Comparison of ENCODE assay signal across 12 cellular contexts in the genomic region with DNA sequence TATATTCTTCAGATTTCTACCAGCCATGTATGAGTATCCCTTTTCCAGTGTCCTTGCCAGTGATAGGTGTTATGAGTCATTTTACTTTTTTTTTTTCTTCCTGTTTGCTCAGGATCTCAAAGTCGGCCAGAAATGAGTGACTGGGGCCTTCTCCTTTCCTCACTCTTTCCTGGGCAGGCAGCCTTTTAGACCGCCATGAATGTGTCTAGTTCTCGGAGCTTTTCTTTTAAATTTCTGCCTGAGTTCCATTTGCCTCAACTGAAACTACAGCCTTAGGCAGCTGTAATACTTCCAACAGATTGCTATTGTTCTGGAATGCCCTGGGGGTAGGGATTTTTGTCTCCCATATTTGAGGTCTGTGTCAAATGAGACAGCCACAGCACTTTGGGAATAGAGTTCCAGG.
DNase-seq lines count a peak whose midpoint lies in the region; ATAC-seq, FAIRE-seq and TF ChIP-seq lines count a peak whose summit lies in the region.
"Had no signal": no experiment of that assay in that cellular context is flagged by ENCODE, and none has a peak within 500 bp of the region (broad histone marks: within the 10 kb centered on the region; RNA-seq: fewer than 3 reads in every experiment).

No MANE protein-coding gene starts in this region.

- H3K27ac ChIP-seq in AG04450 (ENCODE audit: low read depth, low read length): peak overlapping the region; percentile 22
- no peak overlapping the region for H3K27ac ChIP-seq in IMR-90 (ENCODE audit: insufficient read depth, low read length)
- no peak overlapping the region for H3K27ac ChIP-seq in K562 (ENCODE audit: extremely low read depth, low read depth, low read length)
- H3K27ac ChIP-seq: BLaER1 had no signal

- WGBS in IMR-90 (ENCODE audit: extremely low coverage in 2 of 2, insufficient read length in 1 of 2), 2 experiments: no CpG with 5 or more reads among the region's 3 CpGs
- WGBS in K562 (ENCODE audit: insufficient coverage, low coverage, missing lambda C conversion rate): 85% methylated on average over 3 of the region's 3 CpGs

- no peak overlapping the region for H2AK5ac ChIP-seq in IMR-90 (ENCODE audit: low read depth, low read length)

- H3K9me3 ChIP-seq in AG04450 (ENCODE audit: control insufficient read depth, insufficient read depth, low read length) (no peaks in the 10 kb centered on the region), IMR-90 (ENCODE audit: control insufficient read depth, insufficient read depth, low read length) (no peaks in the 10 kb centered on the region), K562 (replicated peaks; ENCODE audit: control insufficient read depth, insufficient read depth, low read depth, low read length) (no peaks in the 10 kb centered on the region)
- H3K9me3 ChIP-seq: BLaER1 had no signal

- intact Hi-C loops in IMR-90 (cut with micrococcal nuclease): no loop called here
- intact Hi-C loops in K562 (cut with micrococcal nuclease): no loop called here

- H4K91ac ChIP-seq in IMR-90 (ENCODE audit: insufficient read depth, low read depth, low read length): no peak overlapping the region

- ATAC-seq in IMR-90 (ENCODE audit: low read depth) (peak; percentile 42), K562 (no peak), GM19397 (IDR thresholded peaks at IDR 0.05; ENCODE audit: unreplicated experiment) (no peak)

- no peak overlapping the region for H3K9ac ChIP-seq in IMR-90 (ENCODE audit: low read depth, low read length)
- H3K9ac ChIP-seq in K562 (ENCODE audit: insufficient read depth in 1 of 2, low read depth in 2 of 2, low read length in 2 of 2): no peak overlapping the region
- H3K9ac ChIP-seq: BLaER1 had no signal

- no peak overlapping the region for H3K23ac ChIP-seq in IMR-90 (ENCODE audit: low read depth, low read length)

- TF ChIP-seq CTCF in AG04450 (IDR thresholded peaks at IDR 0.05; ENCODE audit: low read depth, low read length) (no peak), IMR-90 (conservative IDR thresholded peaks at IDR 0.05; ENCODE audit: low read depth, low read length) (no peak), K562 (IDR thresholded peaks at IDR 0.05 in 2 of 3, conservative IDR thresholded peaks at IDR 0.05 in 1 of 3; ENCODE audit: insufficient read depth in 2 of 3, low read depth in 1 of 3, low read length in 3 of 3) (no peak), GM10266 (IDR thresholded peaks at IDR 0.05; ENCODE audit: control insufficient read depth, insufficient read depth, low read depth, missing control alignments) (no peak)

- H3K18ac ChIP-seq in IMR-90 (ENCODE audit: low read depth, low read length): 0 out of 2 replicates have a peak overlapping the region, but pooled peaks have one; percentile 41

- in situ Hi-C loops in IMR-90 (cut with MboI; ENCODE audit: low sequenced_read_pairs) (loop anchor here (10.0 kb wide), 1 partner anchor 433 kb away; no protein-coding TSS in a partner anchor), K562 (cut with MboI) (no loop called here)

- H4K5ac ChIP-seq in IMR-90 (ENCODE audit: low read depth, low read length): peak overlapping the region; percentile 16; the same call in 1 of the 2 replicates

- no peak for TF ChIP-seq RAD21 in IMR-90 (IDR thresholded peaks at IDR 0.05; ENCODE audit: low read length)
- no peak for TF ChIP-seq RAD21 in K562 (CRISPR knock-in tag; conservative IDR thresholded peaks at IDR 0.05 in 1 of 2, IDR thresholded peaks at IDR 0.05 in 1 of 2)

- TF ChIP-seq POLR2A in IMR-90 (IDR thresholded peaks at IDR 0.05; ENCODE audit: low read depth, low read length) (no peak), K562 (conservative IDR thresholded peaks at IDR 0.05) (no peak)

- H3K4me1 ChIP-seq in IMR-90 (ENCODE audit: control insufficient read depth, insufficient read depth, low read length): peaks cover 5% of the 10 kb centered on the region
- H3K4me1 ChIP-seq in K562 (replicated peaks in 1 of 2; ENCODE audit: control insufficient read depth in 2 of 2, insufficient read depth in 2 of 2, low read length in 2 of 2): no peaks in the 10 kb centered on the region
- H3K4me1 ChIP-seq: BLaER1 had no signal

- H3K4me3 ChIP-seq in AG04450 (ENCODE audit: low read depth, low read length) (no peak overlapping the region), IMR-90 (ENCODE audit: insufficient read depth, low read depth, low read length) (no peak overlapping the region), K562 (no peak overlapping the region)
- H3K4me3 ChIP-seq: BLaER1 had no signal

- H3K4me2 ChIP-seq in IMR-90 (ENCODE audit: low read depth, low read length) (peak overlapping the region; percentile 31; the same call in 1 of the 2 replicates), K562 (ENCODE audit: insufficient read depth, low read length) (no peak overlapping the region)
- H3K4me2 ChIP-seq: BLaER1 had no signal

- no peak overlapping the region for H2BK120ac ChIP-seq in IMR-90 (ENCODE audit: low read depth, low read length)

- no peak overlapping the region for H2BK15ac ChIP-seq in IMR-90 (ENCODE audit: low read depth, low read length)

- H4K8ac ChIP-seq in IMR-90 (ENCODE audit: low read depth in 2 of 2, low read length in 2 of 2): peak overlapping the region in 1 of 2 experiments; percentile 46; a peak in 1 of 4 replicates

- H3K79me1 ChIP-seq in IMR-90 (ENCODE audit: low read depth in 1 of 2, low read length in 2 of 2): peaks cover 9 to 26% of the 10 kb centered on the region in 2 experiments

- H3K36me3 ChIP-seq in IMR-90 (ENCODE audit: control insufficient read depth, insufficient read depth, low read length) (peaks cover 6% of the 10 kb centered on the region), K562 (ENCODE audit: control insufficient read depth, insufficient read depth, low read length) (peaks cover 92% of the 10 kb centered on the region)

- CTCF ChIA-PET in AG04450 (lab: Charles Lee): interaction anchor here (0.6 to 1.4 kb wide), 3 partner anchors 11 to 95 kb away, joined by 3 to 4 read pairs (median 3); no protein-coding TSS in a partner anchor
- CTCF ChIA-PET in IMR-90 (lab: Yijun Ruan, JAX): interaction anchor here (0.6 to 1.4 kb wide), 9 partner anchors 26 to 1408 kb away, joined by 3 to 11 read pairs (median 3); no protein-coding TSS in a partner anchor
- CTCF ChIA-PET in K562 (lab: Yijun Ruan, JAX; ENCODE audit: low intra/inter-chr PET ratio): no interaction called here

- H4K20me1 ChIP-seq in IMR-90 (ENCODE audit: insufficient read depth, low read length) (no peaks in the 10 kb centered on the region), K562 (replicated peaks; ENCODE audit: control insufficient read depth, insufficient read depth, low read length) (no peaks in the 10 kb centered on the region)
- H4K20me1 ChIP-seq: BLaER1 had no signal

- peak overlapping the region; percentile 53 for H2BK5ac ChIP-seq in IMR-90 (ENCODE audit: low read depth, low read length, poor library complexity, severe bottlenecking)

- DNase-seq in AG04450 (ENCODE audit: low read depth, low spot score) (no peak), IMR-90 (peak; percentile 69), K562 (ENCODE audit: extremely low read depth in 1 of 4, low spot score in 3 of 4) (no peak), iris pigment epithelial cell (ENCODE audit: low read depth) (peak; percentile 81), SHP77 treated with DMSO at 0.1 percent for 48 hours (lab: John Stamatoyannopoulos, UW) (no peak), DMS79 (lab: John Stamatoyannopoulos, UW) (no peak), GM10266 (ENCODE audit: extremely low spot score) (no peak)
- DNase-seq: activated CD4-positive, alpha-beta T cell treated with anti-CD3 and anti-CD28 coated beads, Interleukin-2, amount 10 ng/mL, durations not matched to agents 7 days and 5 days; occipital lobe; RPMI8226 had no signal

- dilution Hi-C loops in IMR-90 (cut with HindIII; ENCODE audit: low sequenced_read_pairs, unreplicated experiment): no loop called here

- H3K14ac ChIP-seq in IMR-90 (replicated peaks; ENCODE audit: low read depth, low read length): no peak overlapping the region; the same call in 1 of the 2 replicates

- H3K56ac ChIP-seq in IMR-90 (ENCODE audit: extremely low read depth, insufficient read depth, low read length): no peak overlapping the region

- no TSS peak for BruUV-seq in IMR-90 (replicated peaks; lab: Mats Ljungman, UMichigan)
- no TSS peak for BruUV-seq in K562 (replicated peaks; lab: Mats Ljungman, UMichigan)

- FAIRE-seq in K562 (lab: Jason Lieb, UNC): no peak

- H2BK20ac ChIP-seq in IMR-90 (ENCODE audit: low read depth, low read length): no peak overlapping the region

- peaks cover 57% of the 10 kb centered on the region for H3K79me2 ChIP-seq in K562 (ENCODE audit: control insufficient read depth, insufficient read depth, low read length)

- no peaks in the 10 kb centered on the region for H3K27me3 ChIP-seq in AG04450 (ENCODE audit: control insufficient read depth, insufficient read depth, low read length)
- H3K27me3 ChIP-seq in IMR-90 (ENCODE audit: control insufficient read depth, insufficient read depth, low read length): no peaks in the 10 kb centered on the region
- H3K27me3 ChIP-seq in K562 (ENCODE audit: control insufficient read depth in 2 of 2, insufficient read depth in 2 of 2, low read length in 2 of 2): no peaks in the 10 kb centered on the region
- H3K27me3 ChIP-seq: BLaER1 had no signal

- H3K9me1 ChIP-seq in IMR-90 (ENCODE audit: insufficient read depth, low read length) (no peaks in the 10 kb centered on the region; the same call in 1 of the 2 replicates), K562 (ENCODE audit: control insufficient read depth, insufficient read depth, low read length) (no peaks in the 10 kb centered on the region)

- no peak for TF ChIP-seq EP300 in K562 (IDR thresholded peaks at IDR 0.05; ENCODE audit: low read length)

- H2AFZ ChIP-seq in IMR-90 (replicated peaks; ENCODE audit: low read length, poor library complexity) (no peak overlapping the region), K562 (ENCODE audit: low read depth, low read length) (no peak overlapping the region)

- H2AK9ac ChIP-seq in IMR-90 (replicated peaks; ENCODE audit: low read depth, low read length, poor library complexity): no peak overlapping the region

- no peak overlapping the region for H3K4ac ChIP-seq in IMR-90 (ENCODE audit: low read depth, low read length)

- POLR2A ChIA-PET in AG04450 (lab: Yijun Ruan, JAX): interaction anchor here (0.9 kb wide), 1 partner anchor 17 kb away, joined by 3 read pairs; no protein-coding TSS in a partner anchor
- POLR2A ChIA-PET in IMR-90 (lab: Charles Lee; ENCODE audit: unreplicated experiment): no interaction called here
- POLR2A ChIA-PET in K562 (lab: Yijun Ruan, JAX): interaction anchor here (1.3 kb wide), 1 partner anchor 10 kb away, joined by 3 read pairs; no protein-coding TSS in a partner anchor

TF ChIP-seq in IMR-90, 13 proteins besides CTCF, POLR2A, EP300 and RAD21 (continues in another document):
- no peak for TF ChIP-seq RFX5 (IDR thresholded peaks at IDR 0.05; ENCODE audit: low read depth, low read length)
- TF ChIP-seq BHLHE40 (IDR thresholded peaks at IDR 0.05; ENCODE audit: low read depth, low read length): no peak
- no peak for TF ChIP-seq CEBPB (IDR thresholded peaks at IDR 0.05; ENCODE audit: low read depth, low read length)

TF ChIP-seq in K562, 482 proteins besides CTCF, POLR2A, EP300 and RAD21:
- 0 out of 2 replicates have a peak, but pooled peaks have one; percentile 27 for TF ChIP-seq FOSL1 (tag; conservative IDR thresholded peaks at IDR 0.05)
- no peak for TF ChIP-seq ZNF263 (CRISPR knock-in tag; IDR thresholded peaks at IDR 0.05; ENCODE audit: borderline replicate concordance)
- peak; percentile 40; the same call in 1 of the 2 replicates for TF ChIP-seq ZNF384 (IDR thresholded peaks at IDR 0.05; ENCODE audit: low read depth, low read length)

Comparison
In these comparisons a context has a peak if more than half of its experiments do, and no peak if none do; other contexts are left out.
1. DNase-seq: peak in IMR-90 (single experiment) and iris pigment epithelial cell (single experiment); none in AG04450 (single experiment), K562 (0 of 4), SHP77 treated with DMSO at 0.1 percent for 48 hours (single experiment), DMS79 (single experiment) and GM10266 (single experiment).